In the genomic region with DNA sequence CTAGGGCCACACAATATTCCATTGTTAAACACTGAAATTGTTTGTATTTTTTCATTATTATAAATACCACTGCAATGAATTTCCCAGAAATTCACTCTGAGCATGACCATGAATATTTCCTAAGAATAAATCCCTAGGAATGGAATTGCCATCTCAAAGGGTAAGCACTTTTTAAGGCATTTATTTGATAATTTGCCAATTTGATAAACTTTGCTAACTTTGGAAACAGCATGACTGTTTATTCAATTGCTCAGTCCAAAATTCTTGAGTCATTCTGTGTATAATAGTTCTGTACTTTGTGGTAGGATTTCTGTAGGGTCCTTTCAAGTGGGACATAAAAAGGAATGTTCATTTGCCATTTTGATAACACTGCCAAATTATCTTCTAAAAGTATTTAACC, we compare ENCODE assay signal across 21 cellular contexts.
"Had no signal": no experiment of that assay in that cellular context is flagged by ENCODE, and none has a peak within 500 bp of the region (broad histone marks: within the 10 kb centered on the region; RNA-seq: fewer than 3 reads in every experiment).

No MANE protein-coding gene starts in this region.

- H3K4me3 Mint-ChIP-seq: activated CD4-positive, alpha-beta memory T cell treated with anti-CD3 and anti-CD28 coated beads, Interleukin-2, amount 10 ng/mL, durations not matched to agents 7 days and 5 days; activated T-cell treated with anti-CD3 and anti-CD28 coated beads, Interleukin-2, amount 50 U/mL, for 24 hours; effector memory CD8-positive, alpha-beta T cell; memory B cell; natural killer cell treated with Interleukin-12 subunit alpha and Interleukin-12 subunit beta and Interleukin-15 and Interleukin-18, amount 100 ng/mL, for 72 hours; T-helper 17 cell had no signal

- H3K36me3 ChIP-seq: breast epithelium, left lung, tibial nerve, vagina, WERI-Rb-1 had no signal

- H3K9me3 ChIP-seq: breast epithelium, left lung, vagina had no signal

- H3K4me1 Mint-ChIP-seq: activated CD4-positive, alpha-beta memory T cell treated with anti-CD3 and anti-CD28 coated beads, Interleukin-2, amount 10 ng/mL, durations not matched to agents 7 days and 5 days; memory B cell; T-helper 17 cell had no signal

- ATAC-seq: effector memory CD8-positive, alpha-beta T cell; left lung; natural killer cell treated with Interleukin-12 subunit alpha and Interleukin-12 subunit beta and Interleukin-15 and Interleukin-18, amount 100 ng/mL, for 72 hours; T-helper 17 cell had no signal

- H3K27ac ChIP-seq: breast epithelium, left lung, tibial nerve, vagina, WERI-Rb-1 had no signal

- H3K9me3 Mint-ChIP-seq: activated CD4-positive, alpha-beta memory T cell treated with anti-CD3 and anti-CD28 coated beads, Interleukin-2, amount 10 ng/mL, durations not matched to agents 7 days and 5 days; activated T-cell treated with anti-CD3 and anti-CD28 coated beads, Interleukin-2, amount 50 U/mL, for 24 hours; effector memory CD8-positive, alpha-beta T cell; memory B cell; natural killer cell treated with Interleukin-12 subunit alpha and Interleukin-12 subunit beta and Interleukin-15 and Interleukin-18, amount 100 ng/mL, for 72 hours had no signal

- H3K4me1 ChIP-seq: breast epithelium, left lung, tibial nerve, vagina had no signal

- DNase-seq: activated CD4-positive, alpha-beta memory T cell treated with anti-CD3 and anti-CD28 coated beads, Interleukin-2, amount 10 ng/mL, durations not matched to agents 7 days and 5 days; activated naive CD4-positive, alpha-beta T cell treated with anti-CD3 and anti-CD28 coated beads, Interleukin-2, amount 50 U/mL, for 16 hours; activated T-cell treated with anti-CD3 and anti-CD28 coated beads, Interleukin-2, amount 50 U/mL, for 24 hours; amygdala; dermis blood vessel endothelial cell; effector memory CD8-positive, alpha-beta T cell; islet precursor cell; left lung; posterior cingulate gyrus; small intestine; stimulated activated CD4-positive, alpha-beta T cell treated with anti-CD3 and anti-CD28 coated beads, Interleukin-4, amount 100 ng/mL, for 4 hours; stimulated activated CD8-positive, alpha-beta memory T cell treated with anti-CD3 and anti-CD28 coated beads, Interleukin-4, amount 100 ng/mL, for 48 hours; stimulated activated naive CD4-positive, alpha-beta T cell treated with Interleukin-2 at 50 U/mL for 16 hours; substantia nigra; T-helper 17 cell; WERI-Rb-1 had no signal

- H3K36me3 Mint-ChIP-seq: memory B cell had no signal

- H3K27me3 ChIP-seq: breast epithelium, left lung, tibial nerve, vagina had no signal

- H3K4me3 ChIP-seq: breast epithelium, left lung, tibial nerve, vagina had no signal

- H3K27ac Mint-ChIP-seq: activated CD4-positive, alpha-beta memory T cell treated with anti-CD3 and anti-CD28 coated beads, Interleukin-2, amount 10 ng/mL, durations not matched to agents 7 days and 5 days; activated T-cell treated with anti-CD3 and anti-CD28 coated beads, Interleukin-2, amount 50 U/mL, for 24 hours; effector memory CD8-positive, alpha-beta T cell; memory B cell; natural killer cell treated with Interleukin-12 subunit alpha and Interleukin-12 subunit beta and Interleukin-15 and Interleukin-18, amount 100 ng/mL, for 72 hours; T-helper 17 cell had no signal
